Comparison of ENCODE assay signal across 6 cellular contexts in genomic region chr10:20480575-20480974, GRCh38.
DNase-seq lines count a peak whose midpoint lies in the region; ATAC-seq, FAIRE-seq and TF ChIP-seq lines count a peak whose summit lies in the region.
"Not testable (repeated sequence)": the region's sequence is repeated elsewhere in the genome, so short reads cannot be mapped to it uniquely, and the experiment has no call there.

No MANE protein-coding gene starts in this region.

- POLR2A ChIA-PET in WTC11 (lab: Charles Lee) = not testable (repeated sequence)

- CTCF ChIA-PET in WTC11 (lab: Charles Lee) = not testable (repeated sequence)

- H3K27ac Mint-ChIP-seq in WTC11 = not testable (repeated sequence)

- FAIRE-seq in A204.1 (lab: Jason Lieb, UNC) (peak; percentile 95), RCC 7860 (lab: Jason Lieb, UNC) (peak; percentile 12), endometrium (lab: Jason Lieb, UNC) (peak; percentile 85), kidney (lab: Jason Lieb, UNC) (peak; percentile 95), small intestine (lab: Jason Lieb, UNC) (peak; percentile 82)

- 89 to 98% (median 95%) methylated on average over 1 of the region's 1 CpG for WGBS in small intestine, 3 donors

- not testable (repeated sequence) for H3K4me1 ChIP-seq in kidney (ENCODE audit: control insufficient read depth in 1 of 2, insufficient read depth in 1 of 2, low read depth in 1 of 2, low read length in 2 of 2); small intestine (ENCODE audit: control insufficient read depth in 2 of 2, insufficient read depth in 1 of 2, low read depth in 1 of 2, low read length in 1 of 2)

- TF ChIP-seq CTCF in WTC11 (IDR thresholded peaks at IDR 0.05); kidney (IDR thresholded peaks at IDR 0.05; ENCODE audit: borderline replicate concordance, extremely low read depth, insufficient read depth): not testable (repeated sequence)

- not testable (repeated sequence) for H3K27ac ChIP-seq in kidney (ENCODE audit: low read depth in 2 of 2, low read length in 2 of 2); small intestine (ENCODE audit: low read depth in 1 of 2, low read length in 1 of 2)

- not testable (repeated sequence) for H3K27me3 Mint-ChIP-seq in WTC11 (ENCODE audit: low read depth)

- DNase-seq in RCC 7860 (ENCODE audit: low spot score); WTC11 (ENCODE audit: low spot score); kidney; small intestine: not testable (repeated sequence)

- H3K36me3 Mint-ChIP-seq in WTC11 = peaks cover 19% of the 10 kb centered on the region

- H3K36me3 ChIP-seq in kidney (ENCODE audit: control insufficient read depth in 1 of 2, insufficient read depth in 2 of 2, low read length in 2 of 2); small intestine (ENCODE audit: control insufficient read depth in 2 of 2, insufficient read depth in 2 of 2, low read length in 2 of 2): not testable (repeated sequence)

- not testable (repeated sequence) for H3K27me3 ChIP-seq in small intestine (ENCODE audit: control insufficient read depth in 2 of 2, insufficient read depth in 2 of 2, low read length in 2 of 2)

- H3K4me1 Mint-ChIP-seq in WTC11 = not testable (repeated sequence)

- not testable (repeated sequence) for H3K4me3 ChIP-seq in kidney (ENCODE audit: low read length in 2 of 2); small intestine (ENCODE audit: low read depth in 1 of 2, low read length in 2 of 2)

- not testable (repeated sequence) for H3K4me3 Mint-ChIP-seq in WTC11

- ATAC-seq in WTC11 = not testable (repeated sequence)

- not testable (repeated sequence) for H3K9me3 ChIP-seq in kidney (ENCODE audit: control insufficient read depth in 1 of 2, low read length in 2 of 2); small intestine (ENCODE audit: control insufficient read depth, low read depth)

- intact Hi-C loops in kidney (cut with DNase I) = not testable (repeated sequence)

- H3K9ac ChIP-seq in kidney (ENCODE audit: low read length in 2 of 2) = not testable (repeated sequence)

- H3K9me3 Mint-ChIP-seq in WTC11 = peaks cover 22% of the 10 kb centered on the region

TF ChIP-seq in WTC11, 78 proteins besides CTCF, POLR2A, EP300 and RAD21:
- TF ChIP-seq HMGA2 (CRISPR knock-in tag; IDR thresholded peaks at IDR 0.05) = peak; percentile 100
